In genomic region chr20:57332105-57333089, GRCh38 we compare ENCODE assay signal across 1 cellular context.
TF ChIP-seq lines count a peak whose summit lies in the region.

No MANE protein-coding gene starts in this region.

TF ChIP-seq in H1, 55 proteins besides CTCF, POLR2A, EP300 and RAD21:
- no peak for TF ChIP-seq BRCA1 (IDR thresholded peaks at IDR 0.05; ENCODE audit: low read depth, low read length)
- TF ChIP-seq BCL11A (IDR thresholded peaks at IDR 0.05; ENCODE audit: low read depth in 2 of 2, low read length in 2 of 2): no peak
- no peak for TF ChIP-seq CREB1 (IDR thresholded peaks at IDR 0.05)
